8 cellular contexts compared by ENCODE assay signal in genomic region chr2:102240640-102241370, GRCh38. TPM values are rescaled to one million over a fixed set of nuclear protein-coding genes. Genes with fewer than 3 reads are reported as not detected.
DNase-seq lines count a peak whose midpoint lies in the region.

No MANE protein-coding gene starts in this region.

- H3F3A ChIP-seq in GM23248 (ENCODE audit: insufficient read depth), result peaks cover 5% of the 10 kb centered on the region; the same call in 1 of the 2 replicates

- peak overlapping the region; percentile 89 for H3K27ac ChIP-seq in GM23248
- H3K27ac ChIP-seq in substantia nigra (ENCODE audit: low read depth, low read length, poor library complexity, severe bottlenecking), result peak overlapping the region; percentile 40

- H3K4me3 ChIP-seq in GM23248, result peak overlapping the region; percentile 44

- H3K4me1 ChIP-seq in GM23248 (ENCODE audit: insufficient read depth), result peaks cover 26% of the 10 kb centered on the region

- in situ Hi-C loops in GM23248 (cut with MboI), result loop anchor here (5.0 to 10.0 kb wide), 2 partner anchors 219 to 356 kb away; no protein-coding TSS in a partner anchor

- no peaks in the 10 kb centered on the region for H3K79me2 ChIP-seq in GM23248 (ENCODE audit: insufficient read depth)

- H3K4me2 ChIP-seq in GM23248 (ENCODE audit: unreplicated experiment), result peak overlapping the region; percentile 83

- no peaks in the 10 kb centered on the region for H4K20me1 ChIP-seq in GM23248 (ENCODE audit: insufficient read depth)

- 14 to 16% methylated on average over 22 of the region's 22 CpGs for WGBS in GM23248 (ENCODE audit: low coverage in 1 of 2, low lambda C conversion rate in 2 of 2, missing lambda C conversion rate in 2 of 2), 2 experiments

- DNase-seq in EH (ENCODE audit: low read depth) (peak; percentile 96), GM23248 (peak; percentile 97), Kasumi-1 (lab: John Stamatoyannopoulos, UW) (peak; percentile 82 to 88), SIG-M5 (lab: John Stamatoyannopoulos, UW) (peak; percentile 69), activated gamma-delta T cell (lab: John Stamatoyannopoulos, UW) (peak; percentile 52), foreskin melanocyte (peak; percentile 81), occipital lobe (lab: John Stamatoyannopoulos, UW) (peak; percentile 61), substantia nigra (lab: John Stamatoyannopoulos, UW) (peak in 47 of 49 donors; percentile 18 to 91 (median 74))

- H3K9ac ChIP-seq in GM23248, result peak overlapping the region; percentile 75

- H3K9me2 ChIP-seq in GM23248 (ENCODE audit: insufficient read depth), result no peaks in the 10 kb centered on the region

- peak overlapping the region; percentile 58 for H2AFZ ChIP-seq in GM23248

- no peaks in the 10 kb centered on the region for H3K27me3 ChIP-seq in GM23248 (replicated peaks; ENCODE audit: insufficient read depth)

- H3K36me3 ChIP-seq in GM23248 (ENCODE audit: low read depth), result no peaks in the 10 kb centered on the region

- no peaks in the 10 kb centered on the region for H3K9me3 ChIP-seq in GM23248 (ENCODE audit: low read depth)

RNA-seq across cellular contexts. Expression of gene IL1RL2, which starts 54.0 kb away (rescaled TPM):
- total RNA-seq in GM23248 (2014; rRNA removed; shearing (Covaris generic)), result 2.3 and 2.9 TPM in 2 replicates
- 1.2 and 2.0 TPM in 2 replicates for polyA plus RNA-seq in GM23248 (2016; fragmentation: Nextera tagmentation; extraction: Ambion mirVana)
- total RNA-seq in occipital lobe, result 0.47 TPM

Comparison
In these comparisons a context has a peak if more than half of its experiments do, and no peak if none do; other contexts are left out.
1. Peak in every context shown above with its lines: DNase-seq, H3K4me3 ChIP-seq and H3K27ac ChIP-seq.